In genomic region chr2:96325884-96326255, GRCh38 we compare ENCODE assay signal across 7 cellular contexts. TPM values are rescaled to one million over a fixed set of nuclear protein-coding genes. Genes with fewer than 3 reads are reported as not detected.
A peak's percentile ranks its signal among the peaks of the same experiment; 100 is the strongest.
DNase-seq lines count a peak whose midpoint lies in the region; ATAC-seq and TF ChIP-seq lines count a peak whose summit lies in the region.

No MANE protein-coding gene starts in this region.

- peak overlapping the region; percentile 72 for H3K4me3 ChIP-seq in HCT116 (replicated peaks in 1 of 2; ENCODE audit: low read depth in 1 of 2, low read length in 2 of 2)
- H3K4me3 ChIP-seq in skin epidermis, result peak overlapping the region; percentile 44 to 56 (median 54)

- DNase-seq in HCT116 (ENCODE audit: low read depth, low spot score), result no peak
- DNase-seq in activated CD4-positive, alpha-beta T cell treated with anti-CD3 and anti-CD28 coated beads for 4 hours, result peak; percentile 41 to 51
- DNase-seq in NCI-H774 (lab: John Stamatoyannopoulos, UW), result no peak
- no peak for DNase-seq in erythroblast (lab: John Stamatoyannopoulos, UW)

- H3K4me2 ChIP-seq in HCT116 (ENCODE audit: low read length), result peak overlapping the region; percentile 93

- TF ChIP-seq CTCF in HCT116 (IDR thresholded peaks at IDR 0.05 in 2 of 3, conservative IDR thresholded peaks at IDR 0.05 in 1 of 3; ENCODE audit: borderline replicate concordance in 1 of 3, insufficient read depth in 1 of 3, low read depth in 2 of 3, low read length in 2 of 3), result no peak

- peak overlapping the region; percentile 76 for H3K9ac ChIP-seq in HCT116 (ENCODE audit: low read length)

- H3K79me2 ChIP-seq in HCT116 (ENCODE audit: insufficient read depth, low read length), result peaks cover 23% of the 10 kb centered on the region; the same call in 1 of the 2 replicates

- no peak for TF ChIP-seq RAD21 in HCT116 (IDR thresholded peaks at IDR 0.05; ENCODE audit: low read depth)

- H3K9me3 ChIP-seq in HCT116 (ENCODE audit: control insufficient read depth in 1 of 2, insufficient read depth in 1 of 2, low read depth in 1 of 2, low read length in 2 of 2), result no peaks in the 10 kb centered on the region

- peak overlapping the region; percentile 66 for H3K27ac ChIP-seq in HCT116 (ENCODE audit: low read depth, low read length)
- peak overlapping the region in 17 of 21 experiments; percentile 23 to 87 (median 78) for H3K27ac ChIP-seq in skin epidermis

- intact Hi-C loops in HCT116 (cut with micrococcal nuclease), result no loop called here

- no peaks in the 10 kb centered on the region for H3K9me2 ChIP-seq in HCT116 (ENCODE audit: insufficient read depth)

- no TSS peak for BruUV-seq in HCT116 (replicated peaks; lab: Mats Ljungman, UMichigan)

- TF ChIP-seq POLR2A in HCT116 (IDR thresholded peaks at IDR 0.05; ENCODE audit: borderline replicate concordance, extremely low read depth, insufficient read depth, insufficient read length) (no peak), erythroblast (IDR thresholded peaks at IDR 0.05; ENCODE audit: low read length) (no peak)

- CTCF ChIA-PET in HCT116 (lab: Charles Lee), result interaction anchor here (2.3 kb wide), 1 partner anchor 224 kb away, joined by 7 read pairs; no protein-coding TSS in a partner anchor

- POLR2A ChIA-PET in HCT116 (lab: Charles Lee), result interaction anchor here (0.7 to 1.3 kb wide), 3 partner anchors 8 to 10 kb away, joined by 3 to 4 read pairs (median 3); partner anchors contain the start of gene NCAPH

- peaks cover 17 to 48% of the 10 kb centered on the region in 2 experiments for H3K4me1 ChIP-seq in HCT116 (ENCODE audit: control insufficient read depth in 1 of 2, insufficient read depth in 2 of 2, low read length in 2 of 2)

- peak overlapping the region; percentile 71 for H2AFZ ChIP-seq in HCT116 (ENCODE audit: low read depth, low read length, poor library complexity, severe bottlenecking)

- no peaks in the 10 kb centered on the region for H4K20me1 ChIP-seq in HCT116 (ENCODE audit: insufficient read depth)

- peaks cover 3 to 23% of the 10 kb centered on the region in 2 experiments; a peak in 2 of 4 replicates for H3K36me3 ChIP-seq in HCT116 (ENCODE audit: control insufficient read depth in 1 of 2, insufficient read depth in 2 of 2, low read length in 2 of 2)

- RAD21 ChIA-PET in HCT116 (lab: Charles Lee; ENCODE audit: low non-redundant PET in 1 of 2, low total read pairs in 2 of 2, uncharacterized antibody in 2 of 2, unreplicated experiment in 2 of 2), result interaction anchor here in 1 of 2 experiments (1.0 kb wide), 1 partner anchor 9 kb away, joined by 4 read pairs; the partner anchor contains the start of gene NCAPH

- ATAC-seq in HCT116 (peak; percentile 4; the same call in 1 of the 2 replicates), esophagus mucosa (peak; percentile 3), GM18520 (IDR thresholded peaks at IDR 0.05; ENCODE audit: unreplicated experiment) (no peak)

- no peaks in the 10 kb centered on the region for H3K27me3 ChIP-seq in HCT116 (ENCODE audit: insufficient read depth, low read length)

TF ChIP-seq in HCT116, 20 proteins besides CTCF, POLR2A, EP300 and RAD21:
- TF ChIP-seq TCF7L2 (IDR thresholded peaks at IDR 0.05; ENCODE audit: borderline replicate concordance, extremely low read depth, insufficient read depth, insufficient read length) (no peak), POLR2AphosphoS5 (IDR thresholded peaks at IDR 0.05; ENCODE audit: low read depth, low read length) (no peak), EZH2phosphoT487 (IDR thresholded peaks at IDR 0.05; ENCODE audit: borderline replicate concordance) (no peak), EGR1 (IDR thresholded peaks at IDR 0.05; ENCODE audit: low read depth) (no peak), SIN3A (IDR thresholded peaks at IDR 0.05; ENCODE audit: low read depth) (no peak), CBX3 (IDR thresholded peaks at IDR 0.05; ENCODE audit: low read depth) (no peak), SP1 (IDR thresholded peaks at IDR 0.05; ENCODE audit: low read depth) (no peak), REST (IDR thresholded peaks at IDR 0.05; ENCODE audit: low read depth) (no peak), ELF1 (IDR thresholded peaks at IDR 0.05; ENCODE audit: borderline replicate concordance, low read depth) (no peak), ZNF274 (IDR thresholded peaks at IDR 0.05; ENCODE audit: low read depth, low read length) (no peak), SRF (IDR thresholded peaks at IDR 0.05; ENCODE audit: low read depth) (no peak), MAX (IDR thresholded peaks at IDR 0.05) (no peak), CEBPB (IDR thresholded peaks at IDR 0.05; ENCODE audit: low read depth) (no peak), FOSL1 (IDR thresholded peaks at IDR 0.05; ENCODE audit: low read depth) (no peak), YY1 (IDR thresholded peaks at IDR 0.05; ENCODE audit: extremely low read depth, insufficient replicate concordance, low read depth, low read length) (no peak), ZFX (IDR thresholded peaks at IDR 0.05) (no peak), ZBTB33 (IDR thresholded peaks at IDR 0.05; ENCODE audit: extremely low read depth, insufficient replicate concordance, low read length) (no peak), EZH2 (IDR thresholded peaks at IDR 0.05) (no peak)
- TF ChIP-seq, protein P1, sequence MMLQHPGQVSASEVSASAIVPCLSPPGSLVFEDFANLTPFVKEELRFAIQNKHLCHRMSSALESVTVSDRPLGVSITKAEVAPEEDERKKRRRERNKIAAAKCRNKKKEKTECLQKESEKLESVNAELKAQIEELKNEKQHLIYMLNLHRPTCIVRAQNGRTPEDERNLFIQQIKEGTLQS (IDR thresholded peaks at IDR 0.05), result no peak

RNA-seq across cellular contexts. Expression of gene ITPRIPL1, which starts 0.8 kb away (rescaled TPM):
- total RNA-seq in HCT116 (2021; ENCODE audit: unreplicated experiment) (12.4 TPM), esophagus mucosa (1.8 TPM)
- 6.4 and 7.3 TPM in 2 replicates for polyA plus RNA-seq in HCT116 (2012)

RNA-seq across cellular contexts. Expression of gene NCAPH, which starts 9.7 kb away (rescaled TPM):
- total RNA-seq in HCT116 (2021; ENCODE audit: unreplicated experiment), result 64.1 TPM
- 40.9 and 53.9 TPM in 2 replicates for polyA plus RNA-seq in HCT116 (2012)
- 11.7 TPM for total RNA-seq in esophagus mucosa

RNA-seq across cellular contexts. Expression of gene SNRNP200, which starts 20.5 kb away (rescaled TPM):
- total RNA-seq in HCT116 (2021; ENCODE audit: unreplicated experiment), result 202 TPM
- 225 and 235 TPM in 2 replicates for polyA plus RNA-seq in HCT116 (2012)
- 66.6 TPM for total RNA-seq in esophagus mucosa

RNA-seq across cellular contexts. Expression of gene CIAO1, which starts 59.8 kb away (rescaled TPM):
- total RNA-seq in HCT116 (2021; ENCODE audit: unreplicated experiment) (76.8 TPM), esophagus mucosa (43.2 TPM)
- polyA plus RNA-seq in HCT116 (2012), result 54.7 and 62.0 TPM in 2 replicates

Comparison
In these comparisons a context has a peak if more than half of its experiments do, and no peak if none do; other contexts are left out.
1. DNase-seq: peak in activated CD4-positive, alpha-beta T cell treated with anti-CD3 and anti-CD28 coated beads for 4 hours (2 of 2); none in HCT116 (single experiment), NCI-H774 (single experiment) and erythroblast (0 of 2).